ENCODE assay signal across 8 cellular contexts in the genomic region with DNA sequence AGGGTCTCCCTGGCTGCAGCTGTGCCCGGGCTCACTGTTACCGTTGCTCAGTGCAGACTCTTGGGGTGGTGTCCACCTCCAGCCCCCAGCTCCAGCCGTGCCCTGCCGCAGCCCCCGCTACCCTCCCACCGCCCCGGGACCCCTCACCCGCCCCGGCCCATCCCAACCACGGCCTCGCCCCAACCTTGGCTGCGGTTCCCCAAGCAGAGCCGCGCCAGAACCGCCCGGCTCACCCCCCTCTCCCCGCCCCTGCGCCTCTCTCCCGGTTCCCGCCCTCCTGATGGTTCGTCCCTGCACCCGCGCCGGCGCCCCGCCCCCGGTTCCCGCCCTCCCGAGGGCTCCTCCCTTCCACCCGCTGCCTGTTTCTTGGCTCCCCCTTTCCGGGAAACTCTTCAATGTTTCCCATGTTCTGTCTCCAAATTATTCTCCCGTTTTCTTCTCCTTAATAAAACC. TPM values are rescaled to one million over a fixed set of nuclear protein-coding genes. Genes with fewer than 3 reads are reported as not detected.
A peak's percentile ranks its signal among the peaks of the same experiment; 100 is the strongest.
DNase-seq lines count a peak whose midpoint lies in the region; ATAC-seq and TF ChIP-seq lines count a peak whose summit lies in the region.

No MANE protein-coding gene starts in this region.

- TF ChIP-seq CTCF in fibroblast of mammary gland (conservative IDR thresholded peaks at IDR 0.05; ENCODE audit: control insufficient read depth, insufficient read depth, low read depth, low read length), result no peak

- H3K27me3 Mint-ChIP-seq in activated T-cell treated with anti-CD3 and anti-CD28 coated beads, Interleukin-2, amount 50 U/mL, for 24 hours, result peaks cover 31% of the 10 kb centered on the region
- peaks cover 12 to 27% (median 19%) of the 10 kb centered on the region in 3 donors for H3K27me3 Mint-ChIP-seq in naive B cell

- no peaks in the 10 kb centered on the region for H3K9me3 Mint-ChIP-seq in activated T-cell treated with anti-CD3 and anti-CD28 coated beads, Interleukin-2, amount 50 U/mL, for 24 hours
- H3K9me3 Mint-ChIP-seq in naive B cell, result no peaks in the 10 kb centered on the region

- peak; percentile 70 for ATAC-seq in HG02759 (IDR thresholded peaks at IDR 0.05; ENCODE audit: unreplicated experiment)
- peak; percentile 29 to 34 for ATAC-seq in naive B cell (ENCODE audit: low read depth in 2 of 2)
- ATAC-seq in stimulated activated naive CD8-positive, alpha-beta T cell treated with anti-CD3 and anti-CD28 coated beads, Interleukin-15, Interleukin-2, amounts not matched to agents 100 U/mL and 50 U/mL, for 24 hours, result peak; percentile 83
- no peak for ATAC-seq in HG02840 (IDR thresholded peaks at IDR 0.05; ENCODE audit: low FRiP score, unreplicated experiment)

- H3K4me3 Mint-ChIP-seq in activated T-cell treated with anti-CD3 and anti-CD28 coated beads, Interleukin-2, amount 50 U/mL, for 24 hours, result peak overlapping the region; percentile 69
- peak overlapping the region in 6 of 8 donors; percentile 61 to 91 (median 82) for H3K4me3 Mint-ChIP-seq in naive B cell

- peaks cover 4% of the 10 kb centered on the region for H3K36me3 Mint-ChIP-seq in activated T-cell treated with anti-CD3 and anti-CD28 coated beads, Interleukin-2, amount 50 U/mL, for 24 hours (ENCODE audit: low read depth)
- peaks cover 0 to 7% of the 10 kb centered on the region in 2 donors for H3K36me3 Mint-ChIP-seq in naive B cell

- peak overlapping the region; percentile 73 for H3K27ac Mint-ChIP-seq in activated T-cell treated with anti-CD3 and anti-CD28 coated beads, Interleukin-2, amount 50 U/mL, for 24 hours
- peak overlapping the region in 4 of 6 donors; percentile 75 to 94 (median 92) for H3K27ac Mint-ChIP-seq in naive B cell

- H3K4me3 ChIP-seq in fibroblast of mammary gland (ENCODE audit: control insufficient read depth, low read depth, low read length), result peak overlapping the region; percentile 47

- in situ Hi-C loops in Caki2 (cut with HindIII; ENCODE audit: low pct_unique_long_range_greater_than_20kb, low sequenced_read_pairs), result no loop called here

- DNase-seq in Caki2 (ENCODE audit: low read depth), result peak; percentile 41
- DNase-seq in NCI-H748 (lab: John Stamatoyannopoulos, UW; ENCODE audit: unreplicated experiment), result peak; percentile 73
- peak; percentile 76 for DNase-seq in activated T-cell treated with anti-CD3 and anti-CD28 coated beads, Interleukin-2, amount 50 U/mL, for 24 hours
- peak; percentile 58 for DNase-seq in fibroblast of mammary gland (ENCODE audit: low read depth)
- DNase-seq in naive B cell, result no peak
- DNase-seq in stimulated activated naive CD8-positive, alpha-beta T cell treated with anti-CD3 and anti-CD28 coated beads, Interleukin-15, Interleukin-2, amounts not matched to agents 100 U/mL and 50 U/mL, for 24 hours, result peak; percentile 78

- peaks cover 10% of the 10 kb centered on the region for H3K4me1 Mint-ChIP-seq in activated T-cell treated with anti-CD3 and anti-CD28 coated beads, Interleukin-2, amount 50 U/mL, for 24 hours (ENCODE audit: low read depth)
- H3K4me1 Mint-ChIP-seq in naive B cell, result peaks cover 0 to 13% (median 8%) of the 10 kb centered on the region in 3 donors

RNA-seq across cellular contexts. Expression of a gene that starts 40.3 kb away (rescaled TPM):
- 36.1 and 53.3 TPM in 2 replicates for total RNA-seq in Caki2 (2014; rRNA removed; shearing (Covaris generic); ENCODE audit: low replicate concordance)
- polyA plus RNA-seq in naive B cell (ENCODE audit: low read depth in 6 of 6), result 100 to 1,000 TPM in 4 of 6 donors, 10 to 100 TPM in 2; 85.0 to 127 (median 111) TPM
